ENCODE assay signal across 10 cellular contexts in genomic region chr1:174626031-174627020, GRCh38.
DNase-seq lines count a peak whose midpoint lies in the region; TF ChIP-seq lines count a peak whose summit lies in the region.
"Had no signal": no experiment of that assay in that cellular context is flagged by ENCODE, and none has a peak within 500 bp of the region (broad histone marks: within the 10 kb centered on the region; RNA-seq: fewer than 3 reads in every experiment).

No MANE protein-coding gene starts in this region.

- H3K27me3 ChIP-seq in spleen (replicated peaks in 1 of 7) = no peaks in the 10 kb centered on the region

- H3K36me3 ChIP-seq in spleen = no peaks in the 10 kb centered on the region

- no peak overlapping the region for H3K27ac ChIP-seq in spleen

- TF ChIP-seq POLR2A in spleen (IDR thresholded peaks at IDR 0.05) = no peak

- TF ChIP-seq CTCF in epithelial cell of esophagus (IDR thresholded peaks at IDR 0.05; ENCODE audit: insufficient read depth, low read depth, low read length, missing control alignments) (no peak), spleen (IDR thresholded peaks at IDR 0.05 in 8 of 11, conservative IDR thresholded peaks at IDR 0.05 in 3 of 11) (no peak)

- DNase-seq in GM04504 (ENCODE audit: low read depth) (peak; percentile 2), NCI-H2227 treated with DMSO at 0.1 percent for 48 hours (lab: John Stamatoyannopoulos, UW) (peak; percentile 86), epithelial cell of esophagus (ENCODE audit: low read depth) (peak; percentile 9), renal cortical epithelial cell (ENCODE audit: low read depth) (peak; percentile 84), spleen (no peak), GM19238 (ENCODE audit: insufficient read length, low spot score) (no peak), posterior vena cava (ENCODE audit: low spot score) (no peak)
- DNase-seq: activated CD4-positive, CD25-positive, alpha-beta regulatory T cell; activated T-cell treated with anti-CD3 and anti-CD28 coated beads, Interleukin-2, amount 50 U/mL, for 48 hours; CD4-positive, alpha-beta memory T cell had no signal

- peaks cover 0 to 15% (median 8%) of the 10 kb centered on the region in 8 donors for H3K9me3 ChIP-seq in spleen

- H3K4me1 ChIP-seq in spleen = no peaks in the 10 kb centered on the region

- H3K4me3 ChIP-seq in epithelial cell of esophagus (ENCODE audit: low read length) (no peak overlapping the region), spleen (no peak overlapping the region)

- intact Hi-C loops in spleen (cut with DNase I; ENCODE audit: low total_unique reads) = no loop called here
- intact Hi-C loops in posterior vena cava (cut with DNase I) = no loop called here

- WGBS in spleen, 5 donors = 92 to 96% (median 95%) methylated on average over 6 of the region's 6 CpGs

Comparison
In these comparisons a context has a peak if more than half of its experiments do, and no peak if none do; other contexts are left out.
1. DNase-seq: peak in GM04504 (single experiment), NCI-H2227 treated with DMSO at 0.1 percent for 48 hours (single experiment), epithelial cell of esophagus (single experiment) and renal cortical epithelial cell (single experiment); none in spleen (single experiment), GM19238 (single experiment) and posterior vena cava (single experiment).